Comparison of ENCODE assay signal across 8 cellular contexts in genomic region chr12:3035815-3036702, GRCh38. TPM values are rescaled to one million over a fixed set of nuclear protein-coding genes. Genes with fewer than 3 reads are reported as not detected.
DNase-seq lines count a peak whose midpoint lies in the region; ATAC-seq lines count a peak whose summit lies in the region.

No MANE protein-coding gene starts in this region.

- no peak for ATAC-seq in natural killer cell treated with Interleukin-12 subunit alpha and Interleukin-12 subunit beta and Interleukin-15 and Interleukin-18, amount 100 ng/mL, for 72 hours

- H3K4me3 Mint-ChIP-seq in activated CD4-positive, alpha-beta memory T cell treated with anti-CD3 and anti-CD28 coated beads for 36 hours, result no peak overlapping the region
- no peak overlapping the region for H3K4me3 Mint-ChIP-seq in natural killer cell treated with Interleukin-12 subunit alpha and Interleukin-12 subunit beta and Interleukin-15 and Interleukin-18, amount 100 ng/mL, for 72 hours

- H3K27me3 Mint-ChIP-seq in activated CD4-positive, alpha-beta memory T cell treated with anti-CD3 and anti-CD28 coated beads for 36 hours, result peaks cover 2% of the 10 kb centered on the region
- H3K27me3 Mint-ChIP-seq in natural killer cell treated with Interleukin-12 subunit alpha and Interleukin-12 subunit beta and Interleukin-15 and Interleukin-18, amount 100 ng/mL, for 72 hours, result no peaks in the 10 kb centered on the region

- POLR2A ChIA-PET in activated CD4-positive, alpha-beta memory T cell treated with anti-CD3 and anti-CD28 coated beads for 36 hours (lab: Charles Lee), result no interaction called here

- H3K4me1 Mint-ChIP-seq in activated CD4-positive, alpha-beta memory T cell treated with anti-CD3 and anti-CD28 coated beads for 36 hours (ENCODE audit: low read depth), result no peaks in the 10 kb centered on the region
- H3K4me1 Mint-ChIP-seq in natural killer cell treated with Interleukin-12 subunit alpha and Interleukin-12 subunit beta and Interleukin-15 and Interleukin-18, amount 100 ng/mL, for 72 hours (ENCODE audit: low read depth in 2 of 2), result no peaks in the 10 kb centered on the region

- CTCF ChIA-PET in activated CD4-positive, alpha-beta memory T cell treated with anti-CD3 and anti-CD28 coated beads for 36 hours (lab: Charles Lee), result no interaction called here

- H3K27ac Mint-ChIP-seq in activated CD4-positive, alpha-beta memory T cell treated with anti-CD3 and anti-CD28 coated beads for 36 hours, result no peak overlapping the region
- no peak overlapping the region for H3K27ac Mint-ChIP-seq in natural killer cell treated with Interleukin-12 subunit alpha and Interleukin-12 subunit beta and Interleukin-15 and Interleukin-18, amount 100 ng/mL, for 72 hours

- H3K9me3 Mint-ChIP-seq in activated CD4-positive, alpha-beta memory T cell treated with anti-CD3 and anti-CD28 coated beads for 36 hours, result no peaks in the 10 kb centered on the region
- no peaks in the 10 kb centered on the region for H3K9me3 Mint-ChIP-seq in natural killer cell treated with Interleukin-12 subunit alpha and Interleukin-12 subunit beta and Interleukin-15 and Interleukin-18, amount 100 ng/mL, for 72 hours

- peak; percentile 82 for DNase-seq in Ammon's horn (ENCODE audit: low spot score)
- peak; percentile 13 for DNase-seq in HCEC 1CT
- peak; percentile 56 for DNase-seq in astrocyte of the hippocampus (ENCODE audit: low read depth, low spot score)
- peak; percentile 30 for DNase-seq in left kidney (ENCODE audit: low read depth, low spot score)
- no peak for DNase-seq in NCI-H1092 (lab: John Stamatoyannopoulos, UW)
- no peak for DNase-seq in activated CD4-positive, alpha-beta memory T cell treated with anti-CD3 and anti-CD28 coated beads for 36 hours
- no peak for DNase-seq in CD1c-positive myeloid dendritic cell (ENCODE audit: extremely low spot score)
- no peak for DNase-seq in natural killer cell treated with Interleukin-12 subunit alpha and Interleukin-12 subunit beta and Interleukin-15 and Interleukin-18, amount 100 ng/mL, for 72 hours (ENCODE audit: low spot score)

- no peaks in the 10 kb centered on the region for H3K36me3 Mint-ChIP-seq in activated CD4-positive, alpha-beta memory T cell treated with anti-CD3 and anti-CD28 coated beads for 36 hours
- H3K36me3 Mint-ChIP-seq in natural killer cell treated with Interleukin-12 subunit alpha and Interleukin-12 subunit beta and Interleukin-15 and Interleukin-18, amount 100 ng/mL, for 72 hours, result no peaks in the 10 kb centered on the region

- intact Hi-C loops in activated CD4-positive, alpha-beta memory T cell treated with anti-CD3 and anti-CD28 coated beads for 36 hours (cut with micrococcal nuclease), result no loop called here

RNA-seq across cellular contexts. Expression of gene TSPAN9, which starts 41.1 kb away (rescaled TPM):
- 1 to 10 TPM in 1 of 2 experiments, under 1 TPM in 1; 0.87 to 1.2 TPM for total RNA-seq in activated CD4-positive, alpha-beta memory T cell treated with anti-CD3 and anti-CD28 coated beads for 36 hours
- total RNA-seq in natural killer cell treated with Interleukin-12 subunit alpha and Interleukin-12 subunit beta and Interleukin-15 and Interleukin-18, amount 100 ng/mL, for 72 hours, result under 1 TPM in 1 of 2 donors, not detected in 1; 0.10 TPM

Comparison
In these comparisons a context has a peak if more than half of its experiments do, and no peak if none do; other contexts are left out.
1. DNase-seq: peak in Ammon's horn (single experiment), HCEC 1CT (single experiment), astrocyte of the hippocampus (single experiment) and left kidney (single experiment); none in NCI-H1092 (single experiment), activated CD4-positive, alpha-beta memory T cell treated with anti-CD3 and anti-CD28 coated beads for 36 hours (single experiment), CD1c-positive myeloid dendritic cell (single experiment) and natural killer cell treated with Interleukin-12 subunit alpha and Interleukin-12 subunit beta and Interleukin-15 and Interleukin-18, amount 100 ng/mL, for 72 hours (single experiment).